ENCODE assay signal across 24 cellular contexts in genomic region chr5:37533851-37534250, GRCh38.
DNase-seq lines count a peak whose midpoint lies in the region; ATAC-seq, FAIRE-seq and TF ChIP-seq lines count a peak whose summit lies in the region.
"Had no signal": no experiment of that assay in that cellular context is flagged by ENCODE, and none has a peak within 500 bp of the region (broad histone marks: within the 10 kb centered on the region; RNA-seq: fewer than 3 reads in every experiment).

No MANE protein-coding gene starts in this region.

- POLR2A ChIA-PET in IMR-90 (lab: Charles Lee; ENCODE audit: unreplicated experiment), result no interaction called here

- no peak overlapping the region for H2AK5ac ChIP-seq in IMR-90 (ENCODE audit: low read depth, low read length)

- dilution Hi-C loops in IMR-90 (cut with HindIII; ENCODE audit: low sequenced_read_pairs, unreplicated experiment), result no loop called here
- dilution Hi-C loops in keratinocyte (cut with MboI; ENCODE audit: extremely low pct_ligation_motif_present, low sequenced_read_pairs), result no loop called here

- peak; percentile 19 for DNase-seq in Daoy (ENCODE audit: low read depth)
- peak; percentile 64 for DNase-seq in IMR-90
- peak; percentile 65 for DNase-seq in brain microvascular endothelial cell
- DNase-seq in keratinocyte (ENCODE audit: low read depth, low spot score), result peak; percentile 52
- DNase-seq in activated naive CD8-positive, alpha-beta T cell treated with anti-CD3 and anti-CD28 coated beads for 36 hours, result no peak
- no peak for DNase-seq in NK-92 treated with Interleukin-12 subunit alpha and Interleukin-12 subunit beta, amount 100 ng/mL, for 24 hours (lab: John Stamatoyannopoulos, UW)
- DNase-seq in colonic mucosa, result no peak
- DNase-seq: activated CD4-positive, alpha-beta T cell treated with anti-CD3 and anti-CD28 coated beads for 1 hour; CD8-positive, alpha-beta memory T cell; heart left ventricle; lower lobe of right lung; NCI-H1694 treated with DMSO at 0.1 percent for 48 hours; occipital lobe; Peyer's patch; right cardiac atrium; stimulated activated naive B cell treated with anti-CD40 and anti-IgM and Interleukin-4, amounts not matched to agents 10 μg/mL and 1 μg/mL and 100 μg/mL, for 72 hours had no signal

- no peak overlapping the region for H2BK15ac ChIP-seq in IMR-90 (ENCODE audit: low read depth, low read length)

- peaks cover 43% of the 10 kb centered on the region for H3K36me3 Mint-ChIP-seq in activated naive CD8-positive, alpha-beta T cell treated with anti-CD3 and anti-CD28 coated beads for 36 hours

- no peak overlapping the region for H3K18ac ChIP-seq in IMR-90 (ENCODE audit: low read depth, low read length)

- intact Hi-C loops in IMR-90 (cut with micrococcal nuclease) (no loop called here), colonic mucosa (cut with DNase I) (no loop called here)

- H3K9me3 Mint-ChIP-seq in activated naive CD8-positive, alpha-beta T cell treated with anti-CD3 and anti-CD28 coated beads for 36 hours, result peaks cover 24% of the 10 kb centered on the region
- H3K9me3 Mint-ChIP-seq: GM23338 had no signal

- TF ChIP-seq CTCF in IMR-90 (conservative IDR thresholded peaks at IDR 0.05; ENCODE audit: low read depth, low read length) (no peak), brain microvascular endothelial cell (IDR thresholded peaks at IDR 0.05; ENCODE audit: low read depth, low read length, missing control alignments) (no peak), keratinocyte (optimal IDR thresholded peaks at IDR 0.05 in 1 of 3, IDR thresholded peaks at IDR 0.05 in 1 of 3, conservative IDR thresholded peaks at IDR 0.05 in 1 of 3; ENCODE audit: extremely low read depth in 1 of 3, insufficient read depth in 2 of 3, low read length in 3 of 3) (no peak), colonic mucosa (IDR thresholded peaks at IDR 0.05) (no peak)

- BruUV-seq in IMR-90 (replicated peaks; lab: Mats Ljungman, UMichigan), result no TSS peak

- no peak overlapping the region for H2BK120ac ChIP-seq in IMR-90 (ENCODE audit: low read depth, low read length)

- H3K4me1 ChIP-seq in IMR-90 (ENCODE audit: control insufficient read depth, insufficient read depth, low read length) (no peaks in the 10 kb centered on the region), keratinocyte (ENCODE audit: control insufficient read depth, extremely low read depth, insufficient read depth, low read length) (peaks cover 10% of the 10 kb centered on the region), colonic mucosa (no peaks in the 10 kb centered on the region)
- H3K4me1 ChIP-seq: esophagus muscularis mucosa, heart left ventricle, lower lobe of right lung, Peyer's patch had no signal

- H3K4me1 Mint-ChIP-seq in activated naive CD8-positive, alpha-beta T cell treated with anti-CD3 and anti-CD28 coated beads for 36 hours, result no peaks in the 10 kb centered on the region
- H3K4me1 Mint-ChIP-seq: GM23338 had no signal

- no peak overlapping the region for H2BK20ac ChIP-seq in IMR-90 (ENCODE audit: low read depth, low read length)

- no peak overlapping the region for H4K8ac ChIP-seq in IMR-90 (ENCODE audit: low read depth in 2 of 2, low read length in 2 of 2)

- no peak overlapping the region for H3K4me3 Mint-ChIP-seq in activated naive CD8-positive, alpha-beta T cell treated with anti-CD3 and anti-CD28 coated beads for 36 hours
- H3K4me3 Mint-ChIP-seq: activated naive CD8-positive, alpha-beta T cell; activated T-helper 1 cell treated with anti-CD3 and anti-CD28 coated beads, Interleukin-12 subunit alpha, Interleukin-12 subunit beta, Interleukin-2, Interleukin-4 antibody, amounts not matched to agents 30 ng/mL and 10 ng/mL and 1 ng/mL, durations not matched to agents 14 hours and 24 hours and 36 hours; CD8-positive, alpha-beta memory T cell; GM23338; stimulated activated naive B cell treated with anti-CD40 and anti-IgM and Interleukin-4, amounts not matched to agents 10 μg/mL and 1 μg/mL and 100 μg/mL, for 72 hours had no signal

- peak; percentile 75 for FAIRE-seq in keratinocyte (lab: Jason Lieb, UNC)

- in situ Hi-C loops in IMR-90 (cut with MboI; ENCODE audit: low sequenced_read_pairs), result no loop called here
- in situ Hi-C loops in brain microvascular endothelial cell (cut with HindIII; ENCODE audit: low pct_ligation_motif_present, low sequenced_read_pairs), result no loop called here

- H3K36me3 ChIP-seq in IMR-90 (ENCODE audit: control insufficient read depth, insufficient read depth, low read length) (no peaks in the 10 kb centered on the region; the same call in 1 of the 2 replicates), brain microvascular endothelial cell (replicated peaks) (no peaks in the 10 kb centered on the region), keratinocyte (ENCODE audit: control insufficient read depth in 2 of 2, extremely low read depth in 1 of 2, insufficient read depth in 2 of 2, low read length in 2 of 2) (no peaks in the 10 kb centered on the region), colonic mucosa (no peaks in the 10 kb centered on the region)
- H3K36me3 ChIP-seq: cardiac muscle cell, lower lobe of right lung, Peyer's patch, thoracic aorta had no signal

- H3K4ac ChIP-seq in IMR-90 (ENCODE audit: low read depth, low read length), result no peak overlapping the region

- H4K5ac ChIP-seq in IMR-90 (ENCODE audit: low read depth, low read length), result no peak overlapping the region

- H3K23ac ChIP-seq in IMR-90 (ENCODE audit: low read depth, low read length), result no peak overlapping the region

- 0 out of 4 replicates have a peak, but pooled peaks cover 3 to 6% of the 10 kb centered on the region in 2 experiments for H3K79me1 ChIP-seq in IMR-90 (ENCODE audit: low read depth in 1 of 2, low read length in 2 of 2)

- no peak for TF ChIP-seq RAD21 in IMR-90 (IDR thresholded peaks at IDR 0.05; ENCODE audit: low read length)

- H2AFZ ChIP-seq in IMR-90 (replicated peaks; ENCODE audit: low read length, poor library complexity), result no peak overlapping the region
- no peak overlapping the region for H2AFZ ChIP-seq in keratinocyte (ENCODE audit: control insufficient read depth, low read length)
- H2AFZ ChIP-seq: GM23338 had no signal

- no peaks in the 10 kb centered on the region for H3K79me2 ChIP-seq in keratinocyte (ENCODE audit: control insufficient read depth, insufficient read depth, low read length)

- no peak overlapping the region for H3K4me2 ChIP-seq in IMR-90 (ENCODE audit: low read depth, low read length)
- no peak overlapping the region for H3K4me2 ChIP-seq in keratinocyte (ENCODE audit: control insufficient read depth, extremely low read depth, insufficient read depth, low read depth, low read length)
- H3K4me2 ChIP-seq: GM23338 had no signal

- H3K27ac ChIP-seq in IMR-90 (ENCODE audit: insufficient read depth, low read length), result no peak overlapping the region
- peak overlapping the region; percentile 54 for H3K27ac ChIP-seq in brain microvascular endothelial cell
- no peak overlapping the region for H3K27ac ChIP-seq in keratinocyte (ENCODE audit: control insufficient read depth, insufficient read depth, low read length)
- no peak overlapping the region for H3K27ac ChIP-seq in colonic mucosa
- H3K27ac ChIP-seq: cardiac muscle cell, esophagus muscularis mucosa, heart left ventricle, lower lobe of right lung, Peyer's patch, thoracic aorta had no signal

- no peak overlapping the region for H2AK9ac ChIP-seq in IMR-90 (replicated peaks; ENCODE audit: low read depth, low read length, poor library complexity)

- H3K27me3 ChIP-seq in IMR-90 (ENCODE audit: control insufficient read depth, insufficient read depth, low read length) (no peaks in the 10 kb centered on the region), brain microvascular endothelial cell (replicated peaks) (no peaks in the 10 kb centered on the region), keratinocyte (ENCODE audit: control insufficient read depth, extremely low read depth, insufficient read depth, low read length) (no peaks in the 10 kb centered on the region), colonic mucosa (no peaks in the 10 kb centered on the region)
- H3K27me3 ChIP-seq: cardiac muscle cell, esophagus muscularis mucosa, heart left ventricle, Peyer's patch had no signal

- no peak overlapping the region for H3K9ac ChIP-seq in IMR-90 (ENCODE audit: low read depth, low read length)
- H3K9ac ChIP-seq in keratinocyte (ENCODE audit: control insufficient read depth, extremely low read depth, insufficient read depth, low read length), result no peak overlapping the region
- no peak overlapping the region for H3K9ac ChIP-seq in colonic mucosa (ENCODE audit: low read depth in 2 of 2, low read length in 2 of 2)

- no peak overlapping the region for H3K14ac ChIP-seq in IMR-90 (replicated peaks; ENCODE audit: low read depth, low read length)

- no peak overlapping the region for H2BK5ac ChIP-seq in IMR-90 (ENCODE audit: low read depth, low read length, poor library complexity, severe bottlenecking)

- no peak overlapping the region for H3K27ac Mint-ChIP-seq in activated naive CD8-positive, alpha-beta T cell treated with anti-CD3 and anti-CD28 coated beads for 36 hours
- H3K27ac Mint-ChIP-seq: activated naive CD8-positive, alpha-beta T cell; activated T-helper 1 cell treated with anti-CD3 and anti-CD28 coated beads, Interleukin-12 subunit alpha, Interleukin-12 subunit beta, Interleukin-2, Interleukin-4 antibody, amounts not matched to agents 30 ng/mL and 10 ng/mL and 1 ng/mL, durations not matched to agents 14 hours and 24 hours and 36 hours; CD8-positive, alpha-beta memory T cell; GM23338; stimulated activated naive B cell treated with anti-CD40 and anti-IgM and Interleukin-4, amounts not matched to agents 10 μg/mL and 1 μg/mL and 100 μg/mL, for 72 hours had no signal

- H4K20me1 ChIP-seq in IMR-90 (ENCODE audit: insufficient read depth, low read length) (no peaks in the 10 kb centered on the region), keratinocyte (ENCODE audit: control insufficient read depth, extremely low read depth, insufficient read depth, low read length) (no peaks in the 10 kb centered on the region)

- no peaks in the 10 kb centered on the region for H3K27me3 Mint-ChIP-seq in activated naive CD8-positive, alpha-beta T cell treated with anti-CD3 and anti-CD28 coated beads for 36 hours
- H3K27me3 Mint-ChIP-seq: activated naive CD8-positive, alpha-beta T cell; CD8-positive, alpha-beta memory T cell; stimulated activated naive B cell treated with anti-CD40 and anti-IgM and Interleukin-4, amounts not matched to agents 10 μg/mL and 1 μg/mL and 100 μg/mL, for 72 hours had no signal

- H3K9me3 ChIP-seq in IMR-90 (ENCODE audit: control insufficient read depth, insufficient read depth, low read length) (no peaks in the 10 kb centered on the region), keratinocyte (ENCODE audit: control insufficient read depth, low read depth, low read length) (no peaks in the 10 kb centered on the region), colonic mucosa (no peaks in the 10 kb centered on the region)
- H3K9me3 ChIP-seq: esophagus muscularis mucosa, lower lobe of right lung, Peyer's patch, thoracic aorta had no signal

- CTCF ChIA-PET in IMR-90 (lab: Yijun Ruan, JAX), result no interaction called here

- H3K9me1 ChIP-seq in IMR-90 (ENCODE audit: insufficient read depth, low read length) (peaks cover 9% of the 10 kb centered on the region; the same call in 1 of the 2 replicates), keratinocyte (ENCODE audit: control insufficient read depth, extremely low read depth, insufficient read depth, low read length) (no peaks in the 10 kb centered on the region)

- ATAC-seq in IMR-90 (ENCODE audit: low read depth) (no peak; the same call in 1 of the 2 replicates), GM18519 (IDR thresholded peaks at IDR 0.05; ENCODE audit: low FRiP score, unreplicated experiment) (no peak)
- ATAC-seq: GM23338; heart left ventricle; lower lobe of right lung; right cardiac atrium; SK-N-SH treated with all-trans-retinoic acid at 6 μM for 48 hours; stimulated activated naive B cell treated with anti-CD40 and anti-IgM and Interleukin-4, amounts not matched to agents 10 μg/mL and 1 μg/mL and 100 μg/mL, for 72 hours had no signal

- WGBS in IMR-90 (ENCODE audit: extremely low coverage in 2 of 2, insufficient read length in 1 of 2), 2 experiments, result 80% methylated on average over 1 of the region's 6 CpGs; no CpG with 5 or more reads in 1 of the 2 experiments

- no peak overlapping the region for H3K56ac ChIP-seq in IMR-90 (ENCODE audit: extremely low read depth, insufficient read depth, low read length)

- TF ChIP-seq POLR2A in IMR-90 (IDR thresholded peaks at IDR 0.05; ENCODE audit: low read depth, low read length), result no peak

- H3K4me3 ChIP-seq in IMR-90 (ENCODE audit: insufficient read depth, low read depth, low read length), result no peak overlapping the region
- H3K4me3 ChIP-seq in brain microvascular endothelial cell (ENCODE audit: low read depth, low read length), result no peak overlapping the region
- H3K4me3 ChIP-seq in keratinocyte (ENCODE audit: control insufficient read depth in 2 of 3, extremely low read depth in 1 of 3, insufficient read depth in 2 of 3, low read depth in 1 of 3, low read length in 3 of 3), result no peak overlapping the region
- no peak overlapping the region for H3K4me3 ChIP-seq in colonic mucosa
- H3K4me3 ChIP-seq: cardiac muscle cell, esophagus muscularis mucosa, GM23338, heart left ventricle, lower lobe of right lung, Peyer's patch, thoracic aorta had no signal

- H4K91ac ChIP-seq in IMR-90 (ENCODE audit: insufficient read depth, low read depth, low read length), result no peak overlapping the region

Comparison
In these comparisons a context has a peak if more than half of its experiments do, and no peak if none do; other contexts are left out.
1. DNase-seq: peak in Daoy (single experiment), IMR-90 (single experiment), brain microvascular endothelial cell (single experiment) and keratinocyte (single experiment); none in activated naive CD8-positive, alpha-beta T cell treated with anti-CD3 and anti-CD28 coated beads for 36 hours (single experiment), NK-92 treated with Interleukin-12 subunit alpha and Interleukin-12 subunit beta, amount 100 ng/mL, for 24 hours (single experiment) and colonic mucosa (single experiment).